ENCODE assay signal across 20 cellular contexts in the genomic region with DNA sequence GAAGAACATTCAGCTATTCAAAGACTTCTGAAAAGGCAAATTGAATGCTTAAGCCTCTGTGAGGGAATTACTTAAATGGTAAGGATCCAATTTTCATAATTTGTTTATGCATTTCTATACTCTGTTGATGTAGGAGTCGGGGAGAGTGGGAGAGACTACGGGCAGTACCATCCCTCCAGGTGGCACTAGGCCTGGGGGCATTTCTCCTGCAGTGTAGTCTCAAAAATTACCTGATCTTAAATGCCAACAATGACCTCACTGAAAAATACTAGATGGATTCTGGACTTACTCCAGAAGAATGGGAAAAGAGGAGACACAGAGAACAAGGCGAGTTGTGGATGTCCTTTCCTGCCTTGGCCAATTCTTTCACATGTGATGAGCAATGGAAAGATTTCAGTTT.
DNase-seq lines count a peak whose midpoint lies in the region; ATAC-seq and TF ChIP-seq lines count a peak whose summit lies in the region.
"Had no signal": no experiment of that assay in that cellular context is flagged by ENCODE, and none has a peak within 500 bp of the region (broad histone marks: within the 10 kb centered on the region; RNA-seq: fewer than 3 reads in every experiment).

No MANE protein-coding gene starts in this region.

- no peaks in the 10 kb centered on the region for H3K9me3 Mint-ChIP-seq in progenitor cell of endocrine pancreas (ENCODE audit: low read depth)
- H3K9me3 Mint-ChIP-seq in activated CD4-positive, alpha-beta T cell treated with anti-CD3 and anti-CD28 coated beads, Interleukin-2, amount 10 ng/mL, durations not matched to agents 7 days and 5 days = no peaks in the 10 kb centered on the region
- no peaks in the 10 kb centered on the region for H3K9me3 Mint-ChIP-seq in activated T-cell treated with anti-CD3 and anti-CD28 coated beads, Interleukin-2, amount 50 U/mL, for 72 hours
- H3K9me3 Mint-ChIP-seq: CD4-positive, alpha-beta memory T cell had no signal

- H3K4me3 Mint-ChIP-seq in progenitor cell of endocrine pancreas (ENCODE audit: low read depth) = no peak overlapping the region
- no peak overlapping the region for H3K4me3 Mint-ChIP-seq in activated CD4-positive, alpha-beta T cell treated with anti-CD3 and anti-CD28 coated beads, Interleukin-2, amount 10 ng/mL, durations not matched to agents 7 days and 5 days
- no peak overlapping the region for H3K4me3 Mint-ChIP-seq in activated T-cell treated with anti-CD3 and anti-CD28 coated beads, Interleukin-2, amount 50 U/mL, for 72 hours
- H3K4me3 Mint-ChIP-seq: CD4-positive, alpha-beta memory T cell had no signal

- peaks cover 3% of the 10 kb centered on the region; the same call in 1 of the 2 replicates for H3K4me1 ChIP-seq in HEK293 (ENCODE audit: control insufficient read depth, insufficient read depth, low read length)
- H3K4me1 ChIP-seq: BLaER1 had no signal

- no peaks in the 10 kb centered on the region for H3K36me3 ChIP-seq in HEK293 (ENCODE audit: control insufficient read depth in 2 of 2, insufficient read depth in 1 of 2, low read length in 2 of 2)
- H3K36me3 ChIP-seq: BLaER1 had no signal

- ATAC-seq in activated T-cell treated with anti-CD3 and anti-CD28 coated beads, Interleukin-2, amount 50 U/mL, for 72 hours (replicated peaks in 1 of 2) = no peak
- ATAC-seq: HCT116, PC-3 had no signal

- no peaks in the 10 kb centered on the region for H3K27me3 Mint-ChIP-seq in progenitor cell of endocrine pancreas
- no peaks in the 10 kb centered on the region for H3K27me3 Mint-ChIP-seq in activated CD4-positive, alpha-beta T cell treated with anti-CD3 and anti-CD28 coated beads, Interleukin-2, amount 10 ng/mL, durations not matched to agents 7 days and 5 days
- no peaks in the 10 kb centered on the region for H3K27me3 Mint-ChIP-seq in activated T-cell treated with anti-CD3 and anti-CD28 coated beads, Interleukin-2, amount 50 U/mL, for 72 hours (ENCODE audit: low read depth)
- H3K27me3 Mint-ChIP-seq: CD4-positive, alpha-beta memory T cell had no signal

- CTCF ChIA-PET in HEK293 (lab: Yijun Ruan, JAX) = no interaction called here
- CTCF ChIA-PET in activated CD4-positive, alpha-beta T cell treated with anti-CD3 and anti-CD28 coated beads, Interleukin-2, amount 10 ng/mL, durations not matched to agents 7 days and 5 days (lab: Charles Lee) = no interaction called here

- no peak overlapping the region for H3K27ac ChIP-seq in HEK293 (ENCODE audit: extremely low read depth, low read depth, low read length)
- H3K27ac ChIP-seq: BLaER1, GM23248 had no signal

- POLR2A ChIA-PET in HEK293 (lab: Yijun Ruan, JAX) = no interaction called here
- POLR2A ChIA-PET in activated CD4-positive, alpha-beta T cell treated with anti-CD3 and anti-CD28 coated beads, Interleukin-2, amount 10 ng/mL, durations not matched to agents 7 days and 5 days (lab: Charles Lee) = no interaction called here

- no peaks in the 10 kb centered on the region for H3K9me3 ChIP-seq in HEK293 (ENCODE audit: control insufficient read depth, insufficient read depth, low read depth, low read length)
- H3K9me3 ChIP-seq: BLaER1 had no signal

- peak; percentile 41 for DNase-seq in COR-L47 (lab: John Stamatoyannopoulos, UW)
- peak; percentile 80 for DNase-seq in NCI-H69 (lab: John Stamatoyannopoulos, UW)
- DNase-seq in progenitor cell of endocrine pancreas (ENCODE audit: low spot score, unreplicated experiment) = no peak
- no peak for DNase-seq in activated CD4-positive, alpha-beta T cell treated with anti-CD3 and anti-CD28 coated beads, Interleukin-2, amount 10 ng/mL, durations not matched to agents 7 days and 5 days
- DNase-seq in activated T-cell treated with anti-CD3 and anti-CD28 coated beads, Interleukin-2, amount 50 U/mL, for 72 hours = no peak
- DNase-seq in T-helper 1 cell = no peak
- DNase-seq: CD4-positive, alpha-beta memory T cell; DMS53; EL; GM23248; NCI-H1105; NCI-H1694 treated with DMSO at 0.1 percent for 48 hours; NCI-H446; NCI-H748 treated with DMSO at 0.1 percent for 48 hours; PC-3; RPMI8226; SIG-M5 had no signal

- TF ChIP-seq CTCF in HEK293 (tag by site-specific recombination; IDR thresholded peaks at IDR 0.05) = no peak
- TF ChIP-seq CTCF in progenitor cell of endocrine pancreas (IDR thresholded peaks at IDR 0.05; ENCODE audit: unreplicated experiment) = no peak

- H3K4me1 Mint-ChIP-seq in progenitor cell of endocrine pancreas (ENCODE audit: low read depth) = peaks cover 48% of the 10 kb centered on the region
- H3K4me1 Mint-ChIP-seq in activated CD4-positive, alpha-beta T cell treated with anti-CD3 and anti-CD28 coated beads, Interleukin-2, amount 10 ng/mL, durations not matched to agents 7 days and 5 days = no peaks in the 10 kb centered on the region
- no peaks in the 10 kb centered on the region for H3K4me1 Mint-ChIP-seq in activated T-cell treated with anti-CD3 and anti-CD28 coated beads, Interleukin-2, amount 50 U/mL, for 72 hours (ENCODE audit: low read depth)

- peak overlapping the region; percentile 23 for H3K27ac Mint-ChIP-seq in progenitor cell of endocrine pancreas
- H3K27ac Mint-ChIP-seq in activated CD4-positive, alpha-beta T cell treated with anti-CD3 and anti-CD28 coated beads, Interleukin-2, amount 10 ng/mL, durations not matched to agents 7 days and 5 days = no peak overlapping the region
- H3K27ac Mint-ChIP-seq in activated T-cell treated with anti-CD3 and anti-CD28 coated beads, Interleukin-2, amount 50 U/mL, for 72 hours = no peak overlapping the region
- H3K27ac Mint-ChIP-seq: CD4-positive, alpha-beta memory T cell had no signal

- no peaks in the 10 kb centered on the region for H3K36me3 Mint-ChIP-seq in progenitor cell of endocrine pancreas (ENCODE audit: insufficient read depth)
- H3K36me3 Mint-ChIP-seq in activated CD4-positive, alpha-beta T cell treated with anti-CD3 and anti-CD28 coated beads, Interleukin-2, amount 10 ng/mL, durations not matched to agents 7 days and 5 days (ENCODE audit: low read depth) = no peaks in the 10 kb centered on the region
- no peaks in the 10 kb centered on the region for H3K36me3 Mint-ChIP-seq in activated T-cell treated with anti-CD3 and anti-CD28 coated beads, Interleukin-2, amount 50 U/mL, for 72 hours (ENCODE audit: insufficient read depth in 2 of 2)
- H3K36me3 Mint-ChIP-seq: CD4-positive, alpha-beta memory T cell had no signal

- no peak overlapping the region for H3K4me3 ChIP-seq in HEK293 (ENCODE audit: low read depth, low read length)
- H3K4me3 ChIP-seq: BLaER1, GM23248 had no signal

TF ChIP-seq in HEK293, 187 proteins besides CTCF, POLR2A, EP300 and RAD21 (continues in another document):
- TF ChIP-seq ZBTB1 (tag by site-specific recombination; IDR thresholded peaks at IDR 0.05) (no peak), ZNF670 (tag by site-specific recombination; IDR thresholded peaks at IDR 0.05; ENCODE audit: low read depth) (no peak), HOXC10 (CRISPR knock-in tag; IDR thresholded peaks at IDR 0.05) (no peak), ZNF311 (tag by site-specific recombination; IDR thresholded peaks at IDR 0.05; ENCODE audit: borderline replicate concordance) (no peak), ZNF394 (tag by site-specific recombination; IDR thresholded peaks at IDR 0.05; ENCODE audit: borderline replicate concordance) (no peak), ZSCAN30 (tag by site-specific recombination; IDR thresholded peaks at IDR 0.05) (no peak), ZNF292 (tag by site-specific recombination; IDR thresholded peaks at IDR 0.05; ENCODE audit: borderline replicate concordance, low read depth) (no peak), ZBTB48 (tag by site-specific recombination; IDR thresholded peaks at IDR 0.05) (no peak), ZNF423 (tag by site-specific recombination; IDR thresholded peaks at IDR 0.05) (no peak), ZNF747 (tag by site-specific recombination; IDR thresholded peaks at IDR 0.05) (no peak)
- TF ChIP-seq, protein P1, sequence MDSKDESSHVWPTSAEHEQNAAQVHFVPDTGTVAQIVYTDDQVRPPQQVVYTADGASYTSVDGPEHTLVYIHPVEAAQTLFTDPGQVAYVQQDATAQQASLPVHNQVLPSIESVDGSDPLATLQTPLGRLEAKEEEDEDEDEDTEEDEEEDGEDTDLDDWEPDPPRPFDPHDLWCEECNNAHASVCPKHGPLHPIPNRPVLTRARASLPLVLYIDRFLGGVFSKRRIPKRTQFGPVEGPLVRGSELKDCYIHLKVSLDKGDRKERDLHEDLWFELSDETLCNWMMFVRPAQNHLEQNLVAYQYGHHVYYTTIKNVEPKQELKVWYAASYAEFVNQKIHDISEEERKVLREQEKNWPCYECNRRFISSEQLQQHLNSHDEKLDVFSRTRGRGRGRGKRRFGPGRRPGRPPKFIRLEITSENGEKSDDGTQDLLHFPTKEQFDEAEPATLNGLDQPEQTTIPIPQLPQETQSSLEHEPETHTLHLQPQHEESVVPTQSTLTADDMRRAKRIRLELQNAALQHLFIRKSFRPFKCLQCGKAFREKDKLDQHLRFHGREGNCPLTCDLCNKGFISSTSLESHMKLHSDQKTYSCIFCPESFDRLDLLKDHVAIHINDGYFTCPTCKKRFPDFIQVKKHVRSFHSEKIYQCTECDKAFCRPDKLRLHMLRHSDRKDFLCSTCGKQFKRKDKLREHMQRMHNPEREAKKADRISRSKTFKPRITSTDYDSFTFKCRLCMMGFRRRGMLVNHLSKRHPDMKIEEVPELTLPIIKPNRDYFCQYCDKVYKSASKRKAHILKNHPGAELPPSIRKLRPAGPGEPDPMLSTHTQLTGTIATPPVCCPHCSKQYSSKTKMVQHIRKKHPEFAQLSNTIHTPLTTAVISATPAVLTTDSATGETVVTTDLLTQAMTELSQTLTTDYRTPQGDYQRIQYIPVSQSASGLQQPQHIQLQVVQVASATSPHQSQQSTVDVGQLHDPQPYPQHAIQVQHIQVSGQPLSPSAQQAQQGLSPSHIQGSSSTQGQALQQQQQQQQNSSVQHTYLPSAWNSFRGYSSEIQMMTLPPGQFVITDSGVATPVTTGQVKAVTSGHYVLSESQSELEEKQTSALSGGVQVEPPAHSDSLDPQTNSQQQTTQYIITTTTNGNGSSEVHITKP (tag by site-specific recombination; IDR thresholded peaks at IDR 0.05) = peak; percentile 77
- TF ChIP-seq, protein P2, sequence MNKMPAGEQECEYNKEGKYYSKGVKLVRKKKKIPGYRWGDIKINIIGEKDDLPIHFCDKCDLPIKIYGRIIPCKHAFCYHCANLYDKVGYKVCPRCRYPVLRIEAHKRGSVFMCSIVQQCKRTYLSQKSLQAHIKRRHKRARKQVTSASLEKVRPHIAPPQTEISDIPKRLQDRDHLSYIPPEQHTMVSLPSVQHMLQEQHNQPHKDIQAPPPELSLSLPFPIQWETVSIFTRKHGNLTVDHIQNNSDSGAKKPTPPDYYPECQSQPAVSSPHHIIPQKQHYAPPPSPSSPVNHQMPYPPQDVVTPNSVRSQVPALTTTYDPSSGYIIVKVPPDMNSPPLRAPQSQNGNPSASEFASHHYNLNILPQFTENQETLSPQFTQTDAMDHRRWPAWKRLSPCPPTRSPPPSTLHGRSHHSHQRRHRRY (tag by site-specific recombination; IDR thresholded peaks at IDR 0.05) = no peak

Comparison
In these comparisons a context has a peak if more than half of its experiments do, and no peak if none do; other contexts are left out.
1. DNase-seq: peak in COR-L47 (single experiment) and NCI-H69 (single experiment); none in progenitor cell of endocrine pancreas (single experiment), activated CD4-positive, alpha-beta T cell treated with anti-CD3 and anti-CD28 coated beads, Interleukin-2, amount 10 ng/mL, durations not matched to agents 7 days and 5 days (single experiment), activated T-cell treated with anti-CD3 and anti-CD28 coated beads, Interleukin-2, amount 50 U/mL, for 72 hours (0 of 2) and T-helper 1 cell (0 of 5).